Comparison of ENCODE assay signal across 7 cellular contexts in the genomic region with DNA sequence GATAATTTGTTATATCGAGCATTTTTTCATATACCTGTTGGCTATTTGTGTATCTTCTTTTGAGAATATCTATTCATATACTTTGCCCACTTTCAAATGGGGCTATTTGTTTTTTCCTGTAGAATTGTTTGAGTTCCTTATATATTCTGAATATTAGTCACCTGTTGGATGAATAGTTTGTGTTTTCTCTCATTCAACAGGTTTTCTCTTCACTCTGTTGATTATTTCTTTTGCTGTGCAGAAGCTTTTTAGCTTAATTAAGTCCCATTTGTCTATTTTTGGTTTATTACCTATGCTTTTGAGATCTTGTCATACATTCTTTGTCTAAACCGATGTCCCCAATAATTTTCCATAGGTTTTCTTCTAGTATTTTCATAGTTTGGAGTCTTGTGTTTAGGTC.
"Had no signal": no experiment of that assay in that cellular context is flagged by ENCODE, and none has a peak within 500 bp of the region (broad histone marks: within the 10 kb centered on the region; RNA-seq: fewer than 3 reads in every experiment).

No MANE protein-coding gene starts in this region.

- H3K27ac ChIP-seq: HL-60, KMS-11 had no signal

- DNase-seq: IMR-90, KBM-7, KG1 had no signal

- H3K4me3 Mint-ChIP-seq: IgD-negative memory B cell had no signal

- H3K27me3 Mint-ChIP-seq: IgD-negative memory B cell had no signal

- H3K4me3 ChIP-seq: K562 had no signal
